10 cellular contexts compared by ENCODE assay signal in the genomic region with DNA sequence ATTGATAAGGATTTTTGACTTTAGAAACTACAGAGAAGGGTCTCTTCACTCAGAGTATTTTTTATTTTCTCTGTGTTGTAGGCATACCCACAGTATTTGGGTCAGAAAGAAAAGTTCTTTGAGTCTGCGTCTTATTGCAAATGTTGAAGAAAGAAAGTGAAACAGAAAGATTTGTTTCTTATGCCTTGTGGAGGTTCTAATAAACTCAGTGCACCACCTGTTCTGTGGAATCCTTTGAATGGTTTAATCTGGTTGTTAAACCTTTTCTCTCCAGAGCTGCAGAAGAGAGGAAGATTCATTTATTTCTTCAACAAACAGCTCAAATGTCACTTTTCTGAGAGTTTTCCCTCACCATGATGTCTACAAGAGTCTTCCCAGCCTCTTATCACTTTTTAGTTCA.
DNase-seq lines count a peak whose midpoint lies in the region; ATAC-seq and TF ChIP-seq lines count a peak whose summit lies in the region.
"Had no signal": no experiment of that assay in that cellular context is flagged by ENCODE, and none has a peak within 500 bp of the region (broad histone marks: within the 10 kb centered on the region; RNA-seq: fewer than 3 reads in every experiment).

No MANE protein-coding gene starts in this region.

- peak overlapping the region; percentile 33 for H3K4me3 ChIP-seq in CD8-positive, alpha-beta memory T cell (ENCODE audit: low read length)
- H3K4me3 ChIP-seq in right atrium auricular region (no peak overlapping the region), Caco-2 (ENCODE audit: low read depth, low read length) (no peak overlapping the region), gastroesophageal sphincter (no peak overlapping the region)
- H3K4me3 ChIP-seq: transverse colon had no signal

- peaks cover 0 to 11% (median 3%) of the 10 kb centered on the region in 3 donors for H3K36me3 Mint-ChIP-seq in CD8-positive, alpha-beta memory T cell
- H3K36me3 Mint-ChIP-seq in activated CD8-positive, alpha-beta T cell treated with anti-CD3 and anti-CD28 coated beads, Interleukin-2, amount 10 ng/mL, durations not matched to agents 7 days and 5 days (ENCODE audit: low read depth) = peaks cover 23% of the 10 kb centered on the region
- H3K36me3 Mint-ChIP-seq in Caco-2 (ENCODE audit: insufficient read depth, unreplicated experiment) = no peaks in the 10 kb centered on the region

- ATAC-seq in GM18909 (IDR thresholded peaks at IDR 0.05; ENCODE audit: poor library complexity, unreplicated experiment) (peak; percentile 42), HG02973 (IDR thresholded peaks at IDR 0.05; ENCODE audit: unreplicated experiment) (peak; percentile 31), gastroesophageal sphincter (no peak)
- peak; percentile 67 for ATAC-seq in activated CD8-positive, alpha-beta T cell treated with anti-CD3 and anti-CD28 coated beads, Interleukin-2, amount 10 ng/mL, durations not matched to agents 7 days and 5 days

- intact Hi-C loops in Caco-2 (cut with micrococcal nuclease; ENCODE audit: unreplicated experiment) = no loop called here

- no TSS peak for BruUV-seq in Caco-2 (replicated peaks; lab: Mats Ljungman, UMichigan)

- peak overlapping the region; percentile 35 to 84 (median 72) for H3K4me3 Mint-ChIP-seq in CD8-positive, alpha-beta memory T cell
- peak overlapping the region; percentile 57 for H3K4me3 Mint-ChIP-seq in activated CD8-positive, alpha-beta T cell treated with anti-CD3 and anti-CD28 coated beads, Interleukin-2, amount 10 ng/mL, durations not matched to agents 7 days and 5 days
- no peak overlapping the region for H3K4me3 Mint-ChIP-seq in Caco-2 (ENCODE audit: unreplicated experiment)

- POLR2A ChIA-PET in CD8-positive, alpha-beta memory T cell (lab: Charles Lee) = interaction anchor here (0.5 to 0.6 kb wide), 2 partner anchors 429 to 993 kb away, joined by 3 to 6 read pairs; no protein-coding TSS in a partner anchor
- POLR2A ChIA-PET in activated CD8-positive, alpha-beta T cell treated with anti-CD3 and anti-CD28 coated beads, Interleukin-2, amount 10 ng/mL, durations not matched to agents 7 days and 5 days (lab: Charles Lee) = interaction anchor here (0.6 to 1.9 kb wide), 5 partner anchors 10 to 412 kb away, joined by 3 to 23 read pairs (median 3); a partner anchor contains a TSS
- POLR2A ChIA-PET in Caco-2 (lab: Charles Lee) = no interaction called here

- peak overlapping the region; percentile 55 to 95 (median 90) for H3K27ac Mint-ChIP-seq in CD8-positive, alpha-beta memory T cell
- peak overlapping the region; percentile 77 for H3K27ac Mint-ChIP-seq in activated CD8-positive, alpha-beta T cell treated with anti-CD3 and anti-CD28 coated beads, Interleukin-2, amount 10 ng/mL, durations not matched to agents 7 days and 5 days
- H3K27ac Mint-ChIP-seq in Caco-2 (ENCODE audit: unreplicated experiment) = no peak overlapping the region

- no peaks in the 10 kb centered on the region for H3K9me3 ChIP-seq in CD8-positive, alpha-beta memory T cell (ENCODE audit: low read length)
- no peaks in the 10 kb centered on the region for H3K9me3 ChIP-seq in right atrium auricular region
- no peaks in the 10 kb centered on the region for H3K9me3 ChIP-seq in Caco-2
- no peaks in the 10 kb centered on the region for H3K9me3 ChIP-seq in gastroesophageal sphincter
- H3K9me3 ChIP-seq: transverse colon had no signal

- no peaks in the 10 kb centered on the region for H3K27me3 Mint-ChIP-seq in CD8-positive, alpha-beta memory T cell
- no peaks in the 10 kb centered on the region for H3K27me3 Mint-ChIP-seq in activated CD8-positive, alpha-beta T cell treated with anti-CD3 and anti-CD28 coated beads, Interleukin-2, amount 10 ng/mL, durations not matched to agents 7 days and 5 days (ENCODE audit: low read depth)
- H3K27me3 Mint-ChIP-seq in Caco-2 (ENCODE audit: insufficient read depth, unreplicated experiment) = no peaks in the 10 kb centered on the region

- peaks cover 0 to 2% (median 0%) of the 10 kb centered on the region in 5 donors for H3K9me3 Mint-ChIP-seq in CD8-positive, alpha-beta memory T cell
- H3K9me3 Mint-ChIP-seq in activated CD8-positive, alpha-beta T cell treated with anti-CD3 and anti-CD28 coated beads, Interleukin-2, amount 10 ng/mL, durations not matched to agents 7 days and 5 days (ENCODE audit: insufficient read depth) = peaks cover 6% of the 10 kb centered on the region
- H3K9me3 Mint-ChIP-seq in Caco-2 (ENCODE audit: unreplicated experiment) = peaks cover 7% of the 10 kb centered on the region

- TF ChIP-seq CTCF in right atrium auricular region (IDR thresholded peaks at IDR 0.05) = no peak
- no peak for TF ChIP-seq CTCF in Caco-2 (IDR thresholded peaks at IDR 0.05; ENCODE audit: insufficient read depth in 1 of 2, low read depth in 1 of 2, low read length in 1 of 2, severe bottlenecking in 1 of 2, unreplicated experiment in 1 of 2)
- no peak for TF ChIP-seq CTCF in gastroesophageal sphincter (IDR thresholded peaks at IDR 0.05)

- CTCF ChIA-PET in CD8-positive, alpha-beta memory T cell (lab: Charles Lee) = interaction anchor here (0.7 to 1.2 kb wide), 3 partner anchors 10 to 410 kb away, joined by 3 to 5 read pairs (median 3); a partner anchor contains a TSS
- CTCF ChIA-PET in activated CD8-positive, alpha-beta T cell treated with anti-CD3 and anti-CD28 coated beads, Interleukin-2, amount 10 ng/mL, durations not matched to agents 7 days and 5 days (lab: Charles Lee) = interaction anchor here (0.8 to 2.3 kb wide), 7 partner anchors 9 to 419 kb away, joined by 3 to 16 read pairs (median 4); no protein-coding TSS in a partner anchor
- CTCF ChIA-PET in Caco-2 (lab: Charles Lee) = no interaction called here

- DNase-seq in CD8-positive, alpha-beta memory T cell = peak in 2 of 5 donors; percentile 16 to 21
- no peak for DNase-seq in activated CD8-positive, alpha-beta T cell treated with anti-CD3 and anti-CD28 coated beads, Interleukin-2, amount 10 ng/mL, durations not matched to agents 7 days and 5 days
- no peak for DNase-seq in right atrium auricular region (ENCODE audit: low spot score)
- DNase-seq in Caco-2 = no peak
- DNase-seq in AML-193 (lab: John Stamatoyannopoulos, UW) = no peak
- DNase-seq: stimulated activated CD4-positive, alpha-beta T cell treated with anti-CD3 and anti-CD28 coated beads, Interleukin-1b, Interleukin-23, amount 100 ng/mL, for 48 hours; transverse colon had no signal

- no peak for TF ChIP-seq POLR2A in gastroesophageal sphincter (IDR thresholded peaks at IDR 0.05)

- no peaks in the 10 kb centered on the region for H3K27me3 ChIP-seq in CD8-positive, alpha-beta memory T cell (ENCODE audit: insufficient read depth, low read length, poor library complexity, severe bottlenecking)
- no peaks in the 10 kb centered on the region for H3K27me3 ChIP-seq in right atrium auricular region
- H3K27me3 ChIP-seq in Caco-2 (replicated peaks; ENCODE audit: control insufficient read depth, insufficient read depth, low read length) = no peaks in the 10 kb centered on the region
- H3K27me3 ChIP-seq in gastroesophageal sphincter = no peaks in the 10 kb centered on the region
- H3K27me3 ChIP-seq: transverse colon had no signal

- no peak for TF ChIP-seq EP300 in gastroesophageal sphincter (IDR thresholded peaks at IDR 0.05)

- H3K36me3 ChIP-seq in CD8-positive, alpha-beta memory T cell (ENCODE audit: insufficient read depth, low read length) = no peaks in the 10 kb centered on the region
- H3K36me3 ChIP-seq in right atrium auricular region = no peaks in the 10 kb centered on the region
- H3K36me3 ChIP-seq in Caco-2 (ENCODE audit: control insufficient read depth, insufficient read depth, low read length) = no peaks in the 10 kb centered on the region
- no peaks in the 10 kb centered on the region for H3K36me3 ChIP-seq in gastroesophageal sphincter
- H3K36me3 ChIP-seq: transverse colon had no signal

- H3K27ac ChIP-seq in CD8-positive, alpha-beta memory T cell (ENCODE audit: low read depth, low read length) = no peak overlapping the region
- peak overlapping the region in 1 of 2 donors; percentile 30 for H3K27ac ChIP-seq in right atrium auricular region
- H3K27ac ChIP-seq in gastroesophageal sphincter = no peak overlapping the region

- 92 to 100% methylated on average over 1 of the region's 1 CpG for WGBS in gastroesophageal sphincter (ENCODE audit: low coverage in 1 of 2), 2 donors

- peaks cover 34% of the 10 kb centered on the region for H3K4me1 ChIP-seq in CD8-positive, alpha-beta memory T cell (ENCODE audit: insufficient read depth, low read length)
- H3K4me1 ChIP-seq in right atrium auricular region (peaks cover 0 to 50% of the 10 kb centered on the region in 2 donors), Caco-2 (peaks cover 33% of the 10 kb centered on the region), gastroesophageal sphincter (peaks cover 0 to 58% (median 6%) of the 10 kb centered on the region in 3 donors)

- H3K4me1 Mint-ChIP-seq in CD8-positive, alpha-beta memory T cell = peaks cover 21 to 41% (median 35%) of the 10 kb centered on the region in 3 donors
- H3K4me1 Mint-ChIP-seq in activated CD8-positive, alpha-beta T cell treated with anti-CD3 and anti-CD28 coated beads, Interleukin-2, amount 10 ng/mL, durations not matched to agents 7 days and 5 days (ENCODE audit: low read depth) = peaks cover 40% of the 10 kb centered on the region
- H3K4me1 Mint-ChIP-seq in Caco-2 (ENCODE audit: low read depth, unreplicated experiment) = peaks cover 19% of the 10 kb centered on the region
